Comparison of ENCODE assay signal across 8 cellular contexts in genomic region chr19:17305517-17306284, GRCh38.
DNase-seq lines count a peak whose midpoint lies in the region; ATAC-seq and TF ChIP-seq lines count a peak whose summit lies in the region.

Gene MRPL34 (plus strand): TSS chr19:17305872. CDS start chr19:17305893, 21 bp downstream.

- DNase-seq in AG04449 (ENCODE audit: low read depth, low spot score) (peak; percentile 94), NCI-H2227 (lab: John Stamatoyannopoulos, UW; ENCODE audit: unreplicated experiment) (peak; percentile 98), cardiac fibroblast (ENCODE audit: low read depth in 2 of 2) (peak; percentile 99), iPS-NIHi7 (ENCODE audit: extremely low spot score) (peak; percentile 85), smooth muscle cell of the brain vasculature (ENCODE audit: low read depth, low spot score) (peak; percentile 97)

- TF ChIP-seq CTCF in AG04449 (IDR thresholded peaks at IDR 0.05; ENCODE audit: insufficient read depth, low read length, missing control alignments) (peak; percentile 89), WI38 (IDR thresholded peaks at IDR 0.05; ENCODE audit: low read depth, low read length) (peak; percentile 56), cardiac fibroblast (IDR thresholded peaks at IDR 0.05; ENCODE audit: low read depth, low read length) (peak; percentile 81)

- POLR2A ChIA-PET in AG04449 (lab: Yijun Ruan, JAX) = interaction anchor here (0.5 to 0.6 kb wide), 2 partner anchors 78 to 444 kb away, joined by 3 read pairs; no protein-coding TSS in a partner anchor

- H3K4me3 ChIP-seq in AG04449 (ENCODE audit: low read depth, low read length) = peak within 1 kb of the TSS; percentile 75
- peak within 1 kb of the TSS; percentile 82 for H3K4me3 ChIP-seq in WI38 (ENCODE audit: low read depth, low read length)
- peak within 1 kb of the TSS; percentile 77 to 81 for H3K4me3 ChIP-seq in cardiac fibroblast (replicated peaks in 1 of 2; ENCODE audit: low read depth in 2 of 2, low read length in 2 of 2)

- peak; percentile 75 for ATAC-seq in GM18870 (IDR thresholded peaks at IDR 0.05; ENCODE audit: unreplicated experiment)
- ATAC-seq in HG03139 (IDR thresholded peaks at IDR 0.05; ENCODE audit: unreplicated experiment) = peak; percentile 46

- CTCF ChIA-PET in AG04449 (lab: Yijun Ruan, JAX) = interaction anchor here (0.8 to 5.7 kb wide), 13 partner anchors 8 to 237 kb away, joined by 3 to 69 read pairs (median 4); partner anchors contain the start of genes ANKLE1 and ANO8

Comparison
In these comparisons a context has a peak if more than half of its experiments do, and no peak if none do; other contexts are left out.
1. Peak in every context shown above with its lines: DNase-seq, ATAC-seq and H3K4me3 ChIP-seq.